Comparison of ENCODE assay signal across 1 cellular context in the genomic region with DNA sequence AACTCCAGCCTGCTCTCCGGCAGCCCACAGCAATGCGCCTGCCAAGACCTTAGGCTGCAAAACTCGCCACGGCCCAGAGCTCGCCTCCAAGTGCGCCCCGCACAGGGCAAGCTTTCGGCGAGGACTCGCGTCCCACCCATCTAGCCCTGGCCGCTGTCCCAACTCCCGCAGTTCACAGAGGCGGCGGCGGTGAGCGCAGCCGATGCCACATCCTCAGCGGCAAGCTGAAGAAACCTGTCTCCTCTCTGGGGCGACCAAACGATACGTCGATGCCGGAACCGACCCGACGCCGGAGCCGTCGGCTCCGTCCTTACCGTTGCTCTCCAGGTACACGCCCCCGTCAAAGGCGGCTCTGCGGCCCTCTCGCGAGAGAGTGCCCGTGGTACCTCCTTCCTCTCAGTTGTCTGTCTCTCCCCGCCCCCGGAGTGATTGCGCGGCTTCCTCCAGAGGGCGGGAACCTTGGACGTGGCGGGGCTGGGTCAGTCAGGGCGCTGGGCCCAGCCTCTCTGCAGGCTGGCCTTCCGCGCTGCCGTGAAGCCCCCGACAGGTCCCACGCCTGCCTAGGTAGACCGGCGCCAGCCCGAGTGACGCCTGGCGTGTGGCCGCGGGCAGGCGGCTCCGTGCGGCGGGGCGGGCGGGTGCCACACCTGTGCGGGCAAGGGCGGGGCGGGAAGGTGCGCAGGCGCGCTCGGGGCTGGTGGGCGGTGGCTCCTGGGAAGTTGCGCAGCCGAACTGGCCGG.
TF ChIP-seq lines count a peak whose summit lies in the region.

No MANE protein-coding gene starts in this region.

TF ChIP-seq in HCT116, 20 proteins besides CTCF, POLR2A, EP300 and RAD21 (continued from another document):
- TF ChIP-seq, protein P1, sequence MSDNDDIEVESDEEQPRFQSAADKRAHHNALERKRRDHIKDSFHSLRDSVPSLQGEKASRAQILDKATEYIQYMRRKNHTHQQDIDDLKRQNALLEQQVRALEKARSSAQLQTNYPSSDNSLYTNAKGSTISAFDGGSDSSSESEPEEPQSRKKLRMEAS (IDR thresholded peaks at IDR 0.05): peak; percentile 79
- TF ChIP-seq SP1 (IDR thresholded peaks at IDR 0.05; ENCODE audit: low read depth): peak; percentile 63
